Comparison of ENCODE assay signal across 8 cellular contexts in the genomic region with DNA sequence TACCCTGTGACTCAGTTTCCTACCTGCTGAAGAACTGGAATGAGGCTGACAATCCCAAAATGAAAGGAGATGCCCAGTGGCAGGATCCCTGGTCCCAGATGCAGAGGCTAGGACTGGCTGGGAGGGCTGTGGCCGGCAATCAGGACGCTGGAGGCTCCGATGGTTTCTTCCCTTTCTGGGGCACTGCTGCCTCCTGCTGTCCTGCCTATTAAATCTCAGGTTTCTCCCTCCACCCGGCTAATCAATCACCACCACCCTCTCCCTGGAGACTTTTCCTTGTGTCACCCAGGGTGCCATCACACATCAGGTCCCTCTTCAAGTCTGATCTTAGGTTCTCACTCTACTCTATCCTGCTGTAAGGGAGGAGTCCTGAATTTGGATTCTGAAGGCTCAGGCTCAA.
DNase-seq lines count a peak whose midpoint lies in the region; ATAC-seq lines count a peak whose summit lies in the region.

No MANE protein-coding gene starts in this region.

- POLR2A ChIA-PET in activated naive CD8-positive, alpha-beta T cell treated with anti-CD3 and anti-CD28 coated beads, Interleukin-2, amount 10 ng/mL, durations not matched to agents 7 days and 5 days (lab: Charles Lee) = no interaction called here

- ATAC-seq in activated naive CD8-positive, alpha-beta T cell treated with anti-CD3 and anti-CD28 coated beads, Interleukin-2, amount 10 ng/mL, durations not matched to agents 7 days and 5 days (ENCODE audit: low read depth) = no peak
- ATAC-seq in HG03565 (IDR thresholded peaks at IDR 0.05; ENCODE audit: unreplicated experiment) = no peak
- ATAC-seq in HG03175 (IDR thresholded peaks at IDR 0.05; ENCODE audit: unreplicated experiment) = no peak

- no peak overlapping the region for H3K27ac Mint-ChIP-seq in activated naive CD8-positive, alpha-beta T cell treated with anti-CD3 and anti-CD28 coated beads, Interleukin-2, amount 10 ng/mL, durations not matched to agents 7 days and 5 days

- intact Hi-C loops in cardiac septum (cut with DNase I) (loop anchor here (1.0 to 5.0 kb wide), 2 partner anchors 121 to 931 kb away; no protein-coding TSS in a partner anchor), posterior cingulate gyrus (cut with DNase I) (loop anchor here (5.0 to 10.0 kb wide), 2 partner anchors 121 to 1066 kb away; no protein-coding TSS in a partner anchor)

- H3K36me3 Mint-ChIP-seq in activated naive CD8-positive, alpha-beta T cell treated with anti-CD3 and anti-CD28 coated beads, Interleukin-2, amount 10 ng/mL, durations not matched to agents 7 days and 5 days = no peaks in the 10 kb centered on the region

- peaks cover 9% of the 10 kb centered on the region for H3K4me1 Mint-ChIP-seq in activated naive CD8-positive, alpha-beta T cell treated with anti-CD3 and anti-CD28 coated beads, Interleukin-2, amount 10 ng/mL, durations not matched to agents 7 days and 5 days

- H3K4me3 Mint-ChIP-seq in activated naive CD8-positive, alpha-beta T cell treated with anti-CD3 and anti-CD28 coated beads, Interleukin-2, amount 10 ng/mL, durations not matched to agents 7 days and 5 days = no peak overlapping the region

- peak; percentile 25 for DNase-seq in GM04504 (ENCODE audit: low read depth)
- peak; percentile 75 for DNase-seq in HCEC 1CT
- DNase-seq in NCI-H2029 (lab: John Stamatoyannopoulos, UW) = peak; percentile 2
- peak; percentile 30 for DNase-seq in activated naive CD8-positive, alpha-beta T cell treated with anti-CD3 and anti-CD28 coated beads, Interleukin-2, amount 10 ng/mL, durations not matched to agents 7 days and 5 days
- peak; percentile 80 for DNase-seq in cardiac septum (ENCODE audit: low spot score)
- peak; percentile 35 to 93 (median 63) for DNase-seq in posterior cingulate gyrus

- H3K27me3 Mint-ChIP-seq in activated naive CD8-positive, alpha-beta T cell treated with anti-CD3 and anti-CD28 coated beads, Interleukin-2, amount 10 ng/mL, durations not matched to agents 7 days and 5 days = peaks cover 10% of the 10 kb centered on the region

- H3K9me3 Mint-ChIP-seq in activated naive CD8-positive, alpha-beta T cell treated with anti-CD3 and anti-CD28 coated beads, Interleukin-2, amount 10 ng/mL, durations not matched to agents 7 days and 5 days = no peaks in the 10 kb centered on the region

Comparison
In these comparisons a context has a peak if more than half of its experiments do, and no peak if none do; other contexts are left out.
1. DNase-seq: peak in every context shown above with its lines; median percentile 80 in cardiac septum; 75 in HCEC 1CT; 63 in posterior cingulate gyrus; 30 in activated naive CD8-positive, alpha-beta T cell treated with anti-CD3 and anti-CD28 coated beads, Interleukin-2, amount 10 ng/mL, durations not matched to agents 7 days and 5 days; 25 in GM04504; 2 in NCI-H2029.